ENCODE assay signal across 7 cellular contexts in the genomic region with DNA sequence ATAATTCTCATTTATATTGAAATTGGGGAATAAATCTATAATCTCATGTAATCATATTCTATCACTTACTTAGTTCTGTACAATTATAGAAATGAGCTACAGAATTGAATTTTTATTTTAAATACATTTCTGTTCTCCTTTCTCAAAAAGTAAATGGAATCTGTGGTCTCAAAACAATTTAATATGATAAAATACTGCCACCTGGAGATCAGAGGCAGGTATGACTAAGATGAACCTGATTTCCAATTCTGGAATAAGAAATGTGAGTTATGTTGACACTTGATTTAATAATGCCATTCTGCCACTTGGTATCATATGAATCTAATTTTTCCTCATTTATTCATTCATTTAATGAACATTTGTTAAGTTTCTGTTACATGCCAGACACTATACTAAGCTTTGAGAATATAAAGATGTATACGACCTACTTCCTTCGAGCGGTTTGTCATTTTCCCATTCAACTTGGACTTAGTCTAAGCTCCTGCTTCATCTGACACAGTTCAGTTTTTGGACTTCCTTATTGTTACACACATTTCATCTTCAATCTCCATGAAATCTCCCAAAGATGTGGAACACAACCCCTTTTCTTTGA. TPM values are rescaled to one million over a fixed set of nuclear protein-coding genes. Genes with fewer than 3 reads are reported as not detected.
DNase-seq lines count a peak whose midpoint lies in the region; TF ChIP-seq lines count a peak whose summit lies in the region.

No MANE protein-coding gene starts in this region.

- H3K27ac ChIP-seq in transverse colon: no peak overlapping the region

- H3K36me3 ChIP-seq in adipocyte (ENCODE audit: control insufficient read depth, insufficient read depth, low read length, severe bottlenecking): no peaks in the 10 kb centered on the region
- H3K36me3 ChIP-seq in transverse colon: no peaks in the 10 kb centered on the region

- TF ChIP-seq EP300 in transverse colon (IDR thresholded peaks at IDR 0.05; ENCODE audit: low read depth): no peak

- 92 to 94% methylated on average over 3 of the region's 3 CpGs for WGBS in transverse colon (ENCODE audit: low coverage in 1 of 2), 2 donors

- TF ChIP-seq POLR2A in transverse colon (IDR thresholded peaks at IDR 0.05): no peak

- DNase-seq in G401 (ENCODE audit: low spot score) (peak; percentile 58), MV-4-11 (lab: John Stamatoyannopoulos, UW) (peak; percentile 56), adipocyte (ENCODE audit: low read depth) (peak; percentile 79), inferior parietal cortex (ENCODE audit: extremely low spot score) (peak; percentile 78), transverse colon (no peak), activated T-cell treated with anti-CD3 and anti-CD28 coated beads for 4 hours (no peak)
- DNase-seq in activated naive CD4-positive, alpha-beta T cell treated with anti-CD3 and anti-CD28 coated beads, Interleukin-2, amount 50 U/mL, for 16 hours: no peak

- no peaks in the 10 kb centered on the region for H3K27me3 ChIP-seq in adipocyte (replicated peaks; ENCODE audit: control insufficient read depth, insufficient read depth, low read length)
- no peaks in the 10 kb centered on the region for H3K27me3 ChIP-seq in transverse colon

- no peak overlapping the region for H3K9ac ChIP-seq in adipocyte (ENCODE audit: low read length)

- in situ Hi-C loops in G401 (cut with HindIII; ENCODE audit: low sequenced_read_pairs): no loop called here
- in situ Hi-C loops in transverse colon (cut with MboI; ENCODE audit: low pct_ligation_motif_present in 1 of 4, low pct_unique_long_range_greater_than_20kb in 1 of 4, low sequenced_read_pairs in 3 of 4): loop anchor here (10.0 to 25.0 kb wide), 7 partner anchors 71 to 654 kb away; partner anchors contain the start of genes HEBP2 (in 2 of the 4) and PERP (in 1 of the 4)

- H3K9me3 ChIP-seq in adipocyte (ENCODE audit: control insufficient read depth, low read length): no peaks in the 10 kb centered on the region
- no peaks in the 10 kb centered on the region for H3K9me3 ChIP-seq in transverse colon

- intact Hi-C loops in transverse colon (cut with DNase I; ENCODE audit: low total_unique reads): loop anchor here (10.0 kb wide), 2 partner anchors 181 to 651 kb away; no protein-coding TSS in a partner anchor

- H3K4me3 ChIP-seq in adipocyte (ENCODE audit: low read length) (no peak overlapping the region), transverse colon (no peak overlapping the region)

- H3K4me1 ChIP-seq in adipocyte (ENCODE audit: control insufficient read depth, insufficient read depth, low read length) (no peaks in the 10 kb centered on the region), transverse colon (no peaks in the 10 kb centered on the region)

- TF ChIP-seq CTCF in transverse colon (IDR thresholded peaks at IDR 0.05): peak; percentile 56 to 75 (median 62)

RNA-seq across cellular contexts. Expression of gene CCDC28A, which starts 7.6 kb away (rescaled TPM):
- total RNA-seq in G401 (2014; rRNA removed; shearing (Covaris generic)): 27.4 and 27.6 TPM in 2 replicates
- total RNA-seq in transverse colon: 10 to 100 TPM; 12.0 to 31.4 (median 19.6) TPM

RNA-seq across cellular contexts. Expression of gene ECT2L, which starts 29.9 kb away (rescaled TPM):
- total RNA-seq in G401 (2014; rRNA removed; shearing (Covaris generic)): not detected in 2 replicates
- under 1 TPM in 1 of 4 donors, not detected in 3; 0.16 TPM for total RNA-seq in transverse colon

Comparison
In these comparisons a context has a peak if more than half of its experiments do, and no peak if none do; other contexts are left out.
1. DNase-seq: peak in G401 (single experiment), MV-4-11 (single experiment), adipocyte (single experiment) and inferior parietal cortex (single experiment); none in transverse colon (single experiment), activated T-cell treated with anti-CD3 and anti-CD28 coated beads for 4 hours (single experiment) and activated naive CD4-positive, alpha-beta T cell treated with anti-CD3 and anti-CD28 coated beads, Interleukin-2, amount 50 U/mL, for 16 hours (single experiment).